18 cellular contexts compared by ENCODE assay signal in the genomic region with DNA sequence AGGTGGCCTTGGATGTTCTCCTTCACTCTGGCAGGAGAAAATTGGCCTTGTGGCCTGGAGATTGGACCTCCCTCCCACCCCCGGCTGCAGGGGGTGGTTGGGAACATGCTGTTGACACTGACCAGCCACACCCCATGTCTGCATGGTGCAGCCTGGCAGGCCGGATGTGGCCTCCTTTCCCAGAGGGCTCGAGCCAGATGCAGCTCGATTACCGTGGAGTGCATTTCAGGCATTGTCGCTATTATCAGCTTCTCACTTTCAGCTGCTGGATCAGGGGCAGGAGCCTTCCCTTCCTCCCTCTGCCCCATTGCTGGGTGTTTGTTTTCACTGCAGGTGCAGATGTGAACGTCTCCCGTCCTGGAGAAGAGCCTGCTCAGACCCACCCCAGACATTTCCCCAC.
DNase-seq lines count a peak whose midpoint lies in the region; ATAC-seq and TF ChIP-seq lines count a peak whose summit lies in the region.
"Had no signal": no experiment of that assay in that cellular context is flagged by ENCODE, and none has a peak within 500 bp of the region (broad histone marks: within the 10 kb centered on the region; RNA-seq: fewer than 3 reads in every experiment).

No MANE protein-coding gene starts in this region.

- no peak overlapping the region for H3K27ac Mint-ChIP-seq in Calu3 (ENCODE audit: unreplicated experiment)
- H3K27ac Mint-ChIP-seq: activated B cell treated with CpG ODN at 0.5 μM for 24 hours; CD4-positive, CD25-positive, alpha-beta regulatory T cell had no signal

- no peak overlapping the region; the same call in 1 of the 2 replicates for H3K9ac ChIP-seq in OCI-LY1 (ENCODE audit: low read length)
- H3K9ac ChIP-seq: KMS-11 had no signal

- intact Hi-C loops in Calu3 (cut with micrococcal nuclease; ENCODE audit: unreplicated experiment), result no loop called here

- H3K27me3 ChIP-seq in OCI-LY1 (ENCODE audit: insufficient read depth, low read length) (no peaks in the 10 kb centered on the region), osteoblast (ENCODE audit: insufficient read depth, low read length) (peaks cover 5% of the 10 kb centered on the region)
- H3K27me3 ChIP-seq: colonic mucosa, stomach, vagina had no signal

- no peak overlapping the region for H3K4me3 ChIP-seq in OCI-LY1 (ENCODE audit: low read depth, low read length, poor library complexity, severe bottlenecking)
- no peak overlapping the region for H3K4me3 ChIP-seq in osteoblast (ENCODE audit: insufficient read depth, low read length)
- H3K4me3 ChIP-seq: colonic mucosa, stomach, vagina had no signal

- no peak for TF ChIP-seq CTCF in Calu3 (IDR thresholded peaks at IDR 0.05; ENCODE audit: unreplicated experiment)
- no peak for TF ChIP-seq CTCF in OCI-LY1 (IDR thresholded peaks at IDR 0.05; ENCODE audit: low read length)
- TF ChIP-seq CTCF in osteoblast (IDR thresholded peaks at IDR 0.05; ENCODE audit: extremely low read depth, low read depth, low read length), result no peak

- ATAC-seq in HG02610 (IDR thresholded peaks at IDR 0.05; ENCODE audit: unreplicated experiment), result no peak

- H3K9me2 ChIP-seq in OCI-LY1 (ENCODE audit: low read depth, low read length), result no peaks in the 10 kb centered on the region

- no peaks in the 10 kb centered on the region for H3K9me3 ChIP-seq in OCI-LY1 (ENCODE audit: low read length)
- no peaks in the 10 kb centered on the region for H3K9me3 ChIP-seq in osteoblast (ENCODE audit: low read depth, low read length)
- H3K9me3 ChIP-seq: colonic mucosa, stomach, vagina had no signal

- DNase-seq in Calu3 (peak; percentile 26), NCI-H1092 treated with DMSO at 0.1 percent for 48 hours (lab: John Stamatoyannopoulos, UW) (peak; percentile 31), osteoblast (ENCODE audit: insufficient read length, low spot score, missing footprints) (no peak), occipital lobe (lab: John Stamatoyannopoulos, UW) (no peak), SKM-1 (lab: John Stamatoyannopoulos, UW; ENCODE audit: unreplicated experiment) (no peak)
- DNase-seq: activated B cell treated with CpG ODN at 0.5 μM for 24 hours; activated naive CD4-positive, alpha-beta T cell; CD4-positive, CD25-positive, alpha-beta regulatory T cell; colonic mucosa; NCI-H1930; OCI-M1; stimulated activated CD4-positive, alpha-beta T cell treated with anti-CD3 and anti-CD28 coated beads, Interleukin-12 subunit alpha, Interleukin-12 subunit beta, amount 100 ng/mL, for 4 hours; stomach had no signal

- H3K36me3 ChIP-seq in OCI-LY1 (ENCODE audit: insufficient read depth, low read length) (no peaks in the 10 kb centered on the region), osteoblast (ENCODE audit: insufficient read depth, low read length) (no peaks in the 10 kb centered on the region)
- H3K36me3 ChIP-seq: colonic mucosa, stomach, vagina had no signal

- BruUV-seq in Calu3 (replicated peaks; lab: Mats Ljungman, UMichigan), result no TSS peak

- no peak overlapping the region for H2AFZ ChIP-seq in OCI-LY1 (ENCODE audit: low read length)
- H2AFZ ChIP-seq in osteoblast (ENCODE audit: low read length), result peak overlapping the region; percentile 28

- H3K9me3 Mint-ChIP-seq in Calu3 (ENCODE audit: low read depth, unreplicated experiment), result no peaks in the 10 kb centered on the region

- H3K4me3 Mint-ChIP-seq in Calu3 (ENCODE audit: low read depth, unreplicated experiment), result no peak overlapping the region
- H3K4me3 Mint-ChIP-seq: activated B cell treated with CpG ODN at 0.5 μM for 24 hours; CD4-positive, CD25-positive, alpha-beta regulatory T cell had no signal

- H3K4me1 ChIP-seq in OCI-LY1 (ENCODE audit: insufficient read depth, low read length, severe bottlenecking) (peaks cover 51% of the 10 kb centered on the region), osteoblast (ENCODE audit: insufficient read depth, low read length) (peaks cover 4% of the 10 kb centered on the region)
- H3K4me1 ChIP-seq: colonic mucosa, vagina had no signal

- H3K79me2 ChIP-seq in OCI-LY1 (ENCODE audit: insufficient read depth, low read length) (no peaks in the 10 kb centered on the region), osteoblast (ENCODE audit: insufficient read depth, low read length) (no peaks in the 10 kb centered on the region)

- H3K36me3 Mint-ChIP-seq in Calu3 (ENCODE audit: insufficient read depth, unreplicated experiment), result no peaks in the 10 kb centered on the region
- H3K36me3 Mint-ChIP-seq: CD4-positive, CD25-positive, alpha-beta regulatory T cell had no signal

- no peaks in the 10 kb centered on the region for H3F3A ChIP-seq in OCI-LY1 (ENCODE audit: insufficient read depth, low read length)

- no peaks in the 10 kb centered on the region for H3K27me3 Mint-ChIP-seq in Calu3 (ENCODE audit: unreplicated experiment)

- CTCF ChIA-PET in Calu3 (lab: Charles Lee), result interaction anchor here (1.2 kb wide), 1 partner anchor 26 kb away, joined by 3 read pairs; no protein-coding TSS in a partner anchor

- peaks cover 17% of the 10 kb centered on the region for H3K4me1 Mint-ChIP-seq in Calu3 (ENCODE audit: low read depth, unreplicated experiment)
- H3K4me1 Mint-ChIP-seq: CD4-positive, CD25-positive, alpha-beta regulatory T cell had no signal

- no peaks in the 10 kb centered on the region for H4K20me1 ChIP-seq in OCI-LY1 (ENCODE audit: insufficient read depth, low read length)
- no peaks in the 10 kb centered on the region for H4K20me1 ChIP-seq in osteoblast (ENCODE audit: insufficient read depth, low read length)

- peak overlapping the region; percentile 86 for H3K27ac ChIP-seq in OCI-LY1 (ENCODE audit: low read depth, low read length, poor library complexity, severe bottlenecking)
- no peak overlapping the region for H3K27ac ChIP-seq in osteoblast (ENCODE audit: low read depth, low read length)
- H3K27ac ChIP-seq: colonic mucosa, epithelial cell of prostate, KMS-11, stomach, vagina had no signal

- H3K4me2 ChIP-seq in OCI-LY1 (ENCODE audit: low read length), result no peak overlapping the region
- no peak overlapping the region for H3K4me2 ChIP-seq in osteoblast (ENCODE audit: insufficient read depth, low read length)
- H3K4me2 ChIP-seq: KMS-11 had no signal

Comparison
In these comparisons a context has a peak if more than half of its experiments do, and no peak if none do; other contexts are left out.
1. DNase-seq: peak in Calu3 (single experiment) and NCI-H1092 treated with DMSO at 0.1 percent for 48 hours (single experiment); none in osteoblast (single experiment), occipital lobe (single experiment) and SKM-1 (single experiment).